ENCODE assay signal across 8 cellular contexts in the genomic region with DNA sequence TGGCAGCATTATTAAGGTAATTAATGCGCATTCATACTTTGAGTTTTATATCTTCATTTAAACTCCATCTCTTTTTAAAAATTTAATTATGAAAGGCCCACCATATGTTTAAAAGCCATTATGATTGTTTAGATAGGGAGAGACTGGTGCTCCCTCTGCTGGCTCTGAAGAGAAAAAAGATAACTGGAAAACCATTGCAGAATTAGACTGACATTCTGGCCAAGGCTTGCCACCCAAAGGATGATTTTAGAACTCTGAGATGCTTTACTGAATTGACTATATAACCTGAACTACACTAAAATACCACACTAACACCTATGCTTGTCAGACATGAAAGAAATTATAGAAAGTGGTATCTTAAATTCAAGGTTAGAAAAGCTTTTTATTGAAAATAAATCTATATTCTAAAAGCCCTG.
DNase-seq lines count a peak whose midpoint lies in the region; ATAC-seq, FAIRE-seq and TF ChIP-seq lines count a peak whose summit lies in the region.

No MANE protein-coding gene starts in this region.

- no peak overlapping the region for H3K4me3 ChIP-seq in GM06990 (replicated peaks; ENCODE audit: low read depth, low read length)

- no peak for DNase-seq in GM06990 (ENCODE audit: extremely low read depth, insufficient read length)
- DNase-seq in NCI-H526 (lab: John Stamatoyannopoulos, UW): peak; percentile 17 to 59
- DNase-seq in midbrain (lab: John Stamatoyannopoulos, UW): peak; percentile 25
- DNase-seq in activated CD4-positive, alpha-beta T cell treated with anti-CD3 and anti-CD28 coated beads for 4 hours: no peak
- no peak for DNase-seq in activated CD4-positive, alpha-beta T cell treated with anti-CD3 and anti-CD28 coated beads, Interleukin-2, amount 50 U/mL, for 4 hours

- H3K27me3 ChIP-seq in GM06990 (replicated peaks; ENCODE audit: control insufficient read depth, insufficient read depth, low read length): no peaks in the 10 kb centered on the region

- peak; percentile 54 for ATAC-seq in HG02610 (IDR thresholded peaks at IDR 0.05; ENCODE audit: unreplicated experiment)
- ATAC-seq in HG02588 (IDR thresholded peaks at IDR 0.05; ENCODE audit: unreplicated experiment): no peak

- no peaks in the 10 kb centered on the region for H3K36me3 ChIP-seq in GM06990 (ENCODE audit: control insufficient read depth, insufficient read depth, low read length)

- peak; percentile 64 for TF ChIP-seq CTCF in GM06990 (IDR thresholded peaks at IDR 0.05; ENCODE audit: insufficient read depth, low read length, poor library complexity, severe bottlenecking)

- peak; percentile 31 for FAIRE-seq in colon (lab: Jason Lieb, UNC)

Comparison
In these comparisons a context has a peak if more than half of its experiments do, and no peak if none do; other contexts are left out.
1. DNase-seq: peak in NCI-H526 (2 of 2) and midbrain (single experiment); none in GM06990 (single experiment), activated CD4-positive, alpha-beta T cell treated with anti-CD3 and anti-CD28 coated beads for 4 hours (0 of 2) and activated CD4-positive, alpha-beta T cell treated with anti-CD3 and anti-CD28 coated beads, Interleukin-2, amount 50 U/mL, for 4 hours (0 of 2).